ENCODE assay signal across 8 cellular contexts in genomic region chr3:114453296-114453888, GRCh38.
DNase-seq lines count a peak whose midpoint lies in the region; ATAC-seq, FAIRE-seq and TF ChIP-seq lines count a peak whose summit lies in the region.

No MANE protein-coding gene starts in this region.

- H3K4me1 ChIP-seq in DOHH2 (ENCODE audit: control insufficient read depth, low read length), result peaks cover 83% of the 10 kb centered on the region
- peaks cover 50% of the 10 kb centered on the region for H3K4me1 ChIP-seq in KMS-11 (ENCODE audit: low read depth, poor library complexity, severe bottlenecking)
- H3K4me1 ChIP-seq in endocrine pancreas (ENCODE audit: control insufficient read depth, insufficient read depth, low read length), result peaks cover 18% of the 10 kb centered on the region
- H3K4me1 ChIP-seq in rectal smooth muscle tissue (ENCODE audit: control insufficient read depth, insufficient read depth, low read length), result no peaks in the 10 kb centered on the region
- peaks cover 2% of the 10 kb centered on the region for H3K4me1 ChIP-seq in mesenchymal stem cell (ENCODE audit: control insufficient read depth, insufficient read depth, low read depth, low read length)

- H4K8ac ChIP-seq in mesenchymal stem cell (ENCODE audit: low read length), result no peak overlapping the region

- H3K14ac ChIP-seq in mesenchymal stem cell (ENCODE audit: low read length in 2 of 2), result no peak overlapping the region

- H2AFZ ChIP-seq in KMS-11 (ENCODE audit: low read depth), result no peak overlapping the region
- H2AFZ ChIP-seq in mesenchymal stem cell (ENCODE audit: low read depth, low read length), result no peak overlapping the region

- no peak overlapping the region for H4K91ac ChIP-seq in mesenchymal stem cell (ENCODE audit: low read length)

- H3K79me2 ChIP-seq in DOHH2 (ENCODE audit: control insufficient read depth, low read length) (peaks cover 56% of the 10 kb centered on the region), KMS-11 (ENCODE audit: insufficient read depth, low read depth) (no peaks in the 10 kb centered on the region)

- H3K23ac ChIP-seq in mesenchymal stem cell (ENCODE audit: low read length in 2 of 2), result no peak overlapping the region

- DNase-seq in mesenchymal stem cell (no peak), HTR-8/SVneo (ENCODE audit: insufficient read length, low spot score) (no peak), germinal center (ENCODE audit: low spot score) (no peak)

- no peak overlapping the region for H3K9ac ChIP-seq in KMS-11
- H3K9ac ChIP-seq in endocrine pancreas (ENCODE audit: control insufficient read depth, insufficient read depth, low read length), result no peak overlapping the region
- no peak overlapping the region for H3K9ac ChIP-seq in rectal smooth muscle tissue (ENCODE audit: low read length)
- no peak overlapping the region for H3K9ac ChIP-seq in mesenchymal stem cell (ENCODE audit: low read length)

- no peak overlapping the region for H2BK120ac ChIP-seq in mesenchymal stem cell (ENCODE audit: low read depth, low read length)

- FAIRE-seq in HTR-8/SVneo (lab: Jason Lieb, UNC), result no peak

- H3K9me2 ChIP-seq in DOHH2 (replicated peaks; ENCODE audit: control insufficient read depth, low read length), result no peaks in the 10 kb centered on the region

- H4K20me1 ChIP-seq in DOHH2 (ENCODE audit: control insufficient read depth, insufficient read depth, low read depth, low read length), result no peaks in the 10 kb centered on the region
- H4K20me1 ChIP-seq in KMS-11 (ENCODE audit: insufficient read depth), result no peaks in the 10 kb centered on the region

- H3K36me3 ChIP-seq in DOHH2 (ENCODE audit: control insufficient read depth, low read length) (no peaks in the 10 kb centered on the region; the same call in 1 of the 2 replicates), KMS-11 (ENCODE audit: insufficient read depth) (no peaks in the 10 kb centered on the region), endocrine pancreas (ENCODE audit: control insufficient read depth, insufficient read depth, low read length) (no peaks in the 10 kb centered on the region), rectal smooth muscle tissue (ENCODE audit: control insufficient read depth, insufficient read depth, low read length) (no peaks in the 10 kb centered on the region), mesenchymal stem cell (ENCODE audit: control insufficient read depth in 1 of 2, insufficient read depth in 2 of 2, low read depth in 1 of 2, low read length in 2 of 2) (no peaks in the 10 kb centered on the region)

- WGBS in mesenchymal stem cell, result 100% methylated on average over 2 of the region's 3 CpGs

- H3K4me2 ChIP-seq in DOHH2 (ENCODE audit: low read length) (peak overlapping the region; percentile 86), KMS-11 (peak overlapping the region; percentile 55), mesenchymal stem cell (ENCODE audit: low read length, poor library complexity, severe bottlenecking) (no peak overlapping the region)

- H3F3A ChIP-seq in DOHH2 (ENCODE audit: control insufficient read depth, insufficient read depth), result peaks cover 62% of the 10 kb centered on the region

- H3K79me1 ChIP-seq in mesenchymal stem cell (replicated peaks; ENCODE audit: low read length, poor library complexity, severe bottlenecking), result peaks cover 22% of the 10 kb centered on the region

- H3K4me3 ChIP-seq in DOHH2 (ENCODE audit: low read length), result peak overlapping the region; percentile 86
- no peak overlapping the region for H3K4me3 ChIP-seq in KMS-11 (IDR thresholded peaks at IDR 0.05; ENCODE audit: insufficient read depth, low read depth, low read length)
- H3K4me3 ChIP-seq in endocrine pancreas (ENCODE audit: control insufficient read depth, insufficient read depth, low read length), result peak overlapping the region; percentile 70
- H3K4me3 ChIP-seq in rectal smooth muscle tissue (ENCODE audit: low read length), result no peak overlapping the region
- H3K4me3 ChIP-seq in mesenchymal stem cell (ENCODE audit: insufficient read depth in 1 of 2, low read depth in 1 of 2, low read length in 2 of 2), result no peak overlapping the region

- TF ChIP-seq CTCF in DOHH2 (IDR thresholded peaks at IDR 0.05; ENCODE audit: low read depth, low read length, poor library complexity, severe bottlenecking), result no peak
- TF ChIP-seq CTCF in KMS-11 (conservative IDR thresholded peaks at IDR 0.05; ENCODE audit: low read depth, low read length), result no peak

- H3K27me3 ChIP-seq in DOHH2 (ENCODE audit: control insufficient read depth, low read length) (no peaks in the 10 kb centered on the region), KMS-11 (ENCODE audit: insufficient read depth, low read depth) (no peaks in the 10 kb centered on the region), endocrine pancreas (ENCODE audit: control insufficient read depth, insufficient read depth, low read length) (no peaks in the 10 kb centered on the region), rectal smooth muscle tissue (ENCODE audit: control insufficient read depth, insufficient read depth, low read length) (no peaks in the 10 kb centered on the region), mesenchymal stem cell (ENCODE audit: control insufficient read depth in 1 of 2, insufficient read depth in 1 of 2, low read length in 2 of 2) (no peaks in the 10 kb centered on the region)

- ATAC-seq in HG02623 (IDR thresholded peaks at IDR 0.05; ENCODE audit: unreplicated experiment), result no peak

- H3K4ac ChIP-seq in mesenchymal stem cell (ENCODE audit: low read depth in 1 of 2, low read length in 2 of 2), result no peak overlapping the region

- H3K18ac ChIP-seq in mesenchymal stem cell (ENCODE audit: low read depth in 1 of 2, low read length in 2 of 2), result no peak overlapping the region

- H2AK5ac ChIP-seq in mesenchymal stem cell (ENCODE audit: low read length, severe bottlenecking), result no peak overlapping the region

- peak overlapping the region; percentile 93 for H3K27ac ChIP-seq in DOHH2 (ENCODE audit: low read depth, low read length)
- H3K27ac ChIP-seq in KMS-11, result no peak overlapping the region
- peak overlapping the region; percentile 22 for H3K27ac ChIP-seq in rectal smooth muscle tissue (ENCODE audit: low read depth, low read length)
- H3K27ac ChIP-seq in mesenchymal stem cell (ENCODE audit: low read length, poor library complexity, severe bottlenecking), result no peak overlapping the region

- no peak overlapping the region for H2BK5ac ChIP-seq in mesenchymal stem cell (ENCODE audit: low read depth, low read length, poor library complexity, severe bottlenecking)

- H3K9me3 ChIP-seq in DOHH2 (ENCODE audit: control insufficient read depth, insufficient read depth, low read length) (no peaks in the 10 kb centered on the region), endocrine pancreas (ENCODE audit: control insufficient read depth, low read length) (no peaks in the 10 kb centered on the region), mesenchymal stem cell (ENCODE audit: control insufficient read depth, low read length) (no peaks in the 10 kb centered on the region)

- no peak overlapping the region for H2BK12ac ChIP-seq in mesenchymal stem cell (ENCODE audit: low read length in 2 of 2)

- H2BK15ac ChIP-seq in mesenchymal stem cell (ENCODE audit: low read depth, poor library complexity, severe bottlenecking), result no peak overlapping the region

Comparison
In these comparisons a context has a peak if more than half of its experiments do, and no peak if none do; other contexts are left out.
1. H3K27ac ChIP-seq: peak in DOHH2 (single experiment) and rectal smooth muscle tissue (single experiment); none in KMS-11 (single experiment) and mesenchymal stem cell (single experiment).
2. H3K4me3 ChIP-seq: peak in DOHH2 (single experiment) and endocrine pancreas (single experiment); none in KMS-11 (single experiment), rectal smooth muscle tissue (single experiment) and mesenchymal stem cell (0 of 2).